In the genomic region with DNA sequence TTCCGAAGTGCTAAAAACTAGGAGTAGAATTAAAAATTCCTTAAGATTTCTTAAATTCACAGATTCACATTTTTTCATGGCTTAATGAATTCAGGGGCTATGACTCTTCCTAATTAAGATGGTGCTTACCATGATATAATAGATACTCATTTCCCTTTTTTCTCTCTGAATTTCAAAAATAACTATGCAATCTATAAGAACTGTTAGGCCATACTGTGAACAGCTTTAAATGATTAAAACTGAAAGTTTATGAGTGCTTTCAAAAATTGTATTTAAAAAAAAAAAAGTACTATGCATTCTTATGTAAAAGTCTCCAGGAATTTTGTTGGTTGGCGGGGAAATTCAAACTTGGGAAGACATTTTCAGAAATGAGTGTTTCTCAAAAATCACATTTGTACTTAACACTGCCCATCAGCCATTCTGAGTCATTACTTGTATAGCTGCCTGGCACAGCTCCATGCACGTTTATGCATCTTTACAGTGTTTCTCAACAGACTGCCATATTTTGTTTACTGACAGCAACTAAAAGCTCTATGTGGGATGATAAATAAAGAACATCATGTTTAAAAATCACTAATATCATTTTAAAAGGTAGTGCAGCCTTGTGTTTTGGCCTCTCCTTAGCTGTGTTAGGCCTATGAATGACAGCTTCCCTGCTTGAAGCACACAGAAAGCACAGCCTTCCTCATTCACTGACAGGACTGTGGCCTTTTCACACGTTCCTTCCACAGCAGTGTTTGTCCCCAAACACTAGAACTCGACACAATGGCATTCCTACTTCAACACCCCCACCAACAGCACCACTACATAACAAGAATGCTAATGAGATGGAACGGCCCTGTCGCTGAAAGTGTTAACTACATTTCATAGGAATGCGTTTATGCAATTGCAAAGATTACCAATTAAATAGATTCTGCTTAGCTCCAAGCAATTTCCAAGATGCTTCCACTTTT, we compare ENCODE assay signal across 14 cellular contexts.
DNase-seq lines count a peak whose midpoint lies in the region; FAIRE-seq and TF ChIP-seq lines count a peak whose summit lies in the region.
"Had no signal": no experiment of that assay in that cellular context is flagged by ENCODE, and none has a peak within 500 bp of the region (broad histone marks: within the 10 kb centered on the region; RNA-seq: fewer than 3 reads in every experiment).

No MANE protein-coding gene starts in this region.

- H3K9ac ChIP-seq in neuronal stem cell (ENCODE audit: low read depth, low read length, poor library complexity) = no peak overlapping the region

- no peaks in the 10 kb centered on the region for H3K27me3 ChIP-seq in neuronal stem cell (ENCODE audit: control insufficient read depth in 3 of 3, insufficient read depth in 3 of 3, low read depth in 1 of 3, low read length in 3 of 3)

- no peak overlapping the region for H3K18ac ChIP-seq in neuronal stem cell (ENCODE audit: low read length)

- no peak overlapping the region for H3K4ac ChIP-seq in neuronal stem cell (ENCODE audit: low read length)

- H3K4me1 ChIP-seq in neuronal stem cell (ENCODE audit: control insufficient read depth in 2 of 2, insufficient read depth in 1 of 2, low read depth in 1 of 2, low read length in 2 of 2) = peaks cover 4 to 53% of the 10 kb centered on the region in 2 donors

- H3K36me3 Mint-ChIP-seq in endothelial cell (ENCODE audit: low read depth, unreplicated experiment) (no peaks in the 10 kb centered on the region), immature natural killer cell (no peaks in the 10 kb centered on the region)

- FAIRE-seq in frontal cortex (lab: Jason Lieb, UNC) = no peak

- H2AFZ ChIP-seq in neuronal stem cell (ENCODE audit: low read length) = peak overlapping the region; percentile 21

- TF ChIP-seq CTCF in endothelial cell (IDR thresholded peaks at IDR 0.05; ENCODE audit: unreplicated experiment) = no peak

- H3K4me1 Mint-ChIP-seq in endothelial cell (ENCODE audit: unreplicated experiment) (peaks cover 5% of the 10 kb centered on the region), immature natural killer cell (no peaks in the 10 kb centered on the region)
- H3K4me1 Mint-ChIP-seq: T-helper 17 cell had no signal

- H2BK5ac ChIP-seq in neuronal stem cell (ENCODE audit: low read length) = no peak overlapping the region

- peak overlapping the region in 1 of 2 donors; percentile 3 for H3K4me3 ChIP-seq in neuronal stem cell (ENCODE audit: low read length in 2 of 2)
- H3K4me3 ChIP-seq: coronary artery had no signal

- H3K4me3 Mint-ChIP-seq in endothelial cell (ENCODE audit: unreplicated experiment) = no peak overlapping the region
- H3K4me3 Mint-ChIP-seq in immature natural killer cell = no peak overlapping the region
- H3K4me3 Mint-ChIP-seq: T-helper 17 cell had no signal

- no peaks in the 10 kb centered on the region for H3K36me3 ChIP-seq in neuronal stem cell (replicated peaks in 1 of 2; ENCODE audit: control insufficient read depth in 2 of 2, insufficient read depth in 2 of 2, low read length in 2 of 2)

- peak overlapping the region; percentile 72 for H3K27ac ChIP-seq in neuronal stem cell (replicated peaks; ENCODE audit: low read length)
- H3K27ac ChIP-seq: coronary artery had no signal

- no peaks in the 10 kb centered on the region for H3K9me3 Mint-ChIP-seq in endothelial cell (ENCODE audit: unreplicated experiment)
- peaks cover 0 to 2% (median 0%) of the 10 kb centered on the region in 6 donors for H3K9me3 Mint-ChIP-seq in immature natural killer cell

- no peak overlapping the region for H3K14ac ChIP-seq in neuronal stem cell (ENCODE audit: low read length)

- H3K23ac ChIP-seq in neuronal stem cell (ENCODE audit: low read depth, low read length, poor library complexity) = no peak overlapping the region

- no peaks in the 10 kb centered on the region for H3K9me3 ChIP-seq in neuronal stem cell (replicated peaks in 1 of 2; ENCODE audit: control insufficient read depth in 2 of 2, insufficient read depth in 1 of 2, low read depth in 1 of 2, low read length in 2 of 2)

- no peak overlapping the region for H4K91ac ChIP-seq in neuronal stem cell (ENCODE audit: low read depth, low read length, poor library complexity)

- no peak overlapping the region for H4K8ac ChIP-seq in neuronal stem cell (ENCODE audit: low read depth, low read length)

- H3K79me1 ChIP-seq in neuronal stem cell (ENCODE audit: low read depth, low read length) = no peaks in the 10 kb centered on the region

- no peak overlapping the region for H2AK5ac ChIP-seq in neuronal stem cell (ENCODE audit: low read depth, low read length)

- WGBS in neuronal stem cell (ENCODE audit: extremely low coverage in 2 of 2, insufficient read length in 2 of 2, insufficient replicate concordance in 1 of 2), 2 donors = no CpG with 5 or more reads among the region's 8 CpGs

- DNase-seq in NCI-H82 (lab: John Stamatoyannopoulos, UW) (peak; percentile 22), NCI-H82 treated with DMSO at 0.1 percent for 48 hours (lab: John Stamatoyannopoulos, UW; ENCODE audit: unreplicated experiment) (no peak), NCI-H69 (lab: John Stamatoyannopoulos, UW) (peak; percentile 81), endothelial cell (ENCODE audit: low spot score) (no peak), neuronal stem cell (ENCODE audit: low spot score) (peak; percentile 80), frontal cortex (ENCODE audit: low spot score in 2 of 2) (no peak), immature natural killer cell (no peak)
- no peak for DNase-seq in stimulated activated CD4-positive, alpha-beta T cell treated with anti-CD3 and anti-CD28 coated beads, Interleukin-15, amount 100 ng/mL, for 24 hours
- DNase-seq: activated CD4-positive, alpha-beta T cell treated with anti-CD3 and anti-CD28 coated beads, Interleukin-2, amount 50 U/mL, for 4 hours; NCI-H1417 treated with DMSO at 0.1 percent for 48 hours; nucleus accumbens; stimulated activated CD4-positive, alpha-beta T cell treated with anti-CD3 and anti-CD28 coated beads, Interleukin-12 subunit alpha, Interleukin-12 subunit beta, amount 100 ng/mL, for 4 hours; T-helper 17 cell had no signal

- peak overlapping the region; percentile 75 for H3K27ac Mint-ChIP-seq in endothelial cell (ENCODE audit: unreplicated experiment)
- no peak overlapping the region for H3K27ac Mint-ChIP-seq in immature natural killer cell
- H3K27ac Mint-ChIP-seq: T-helper 17 cell had no signal

- peak overlapping the region; percentile 18 for H3K4me2 ChIP-seq in neuronal stem cell (ENCODE audit: insufficient read depth, low read length, poor library complexity, severe bottlenecking)

- H2BK12ac ChIP-seq in neuronal stem cell (ENCODE audit: low read length) = no peak overlapping the region

- H3K27me3 Mint-ChIP-seq in endothelial cell (ENCODE audit: unreplicated experiment) = no peaks in the 10 kb centered on the region
- H3K27me3 Mint-ChIP-seq in immature natural killer cell (ENCODE audit: low read depth in 3 of 3) = no peaks in the 10 kb centered on the region
- H3K27me3 Mint-ChIP-seq: T-helper 17 cell had no signal

- no peak overlapping the region for H2BK120ac ChIP-seq in neuronal stem cell (ENCODE audit: low read depth, low read length)

- no peak overlapping the region for H2BK15ac ChIP-seq in neuronal stem cell (ENCODE audit: low read length)

Comparison
In these comparisons a context has a peak if more than half of its experiments do, and no peak if none do; other contexts are left out.
1. DNase-seq: peak in NCI-H82 (single experiment), NCI-H69 (single experiment) and neuronal stem cell (single experiment); none in NCI-H82 treated with DMSO at 0.1 percent for 48 hours (single experiment), endothelial cell (single experiment), stimulated activated CD4-positive, alpha-beta T cell treated with anti-CD3 and anti-CD28 coated beads, Interleukin-15, amount 100 ng/mL, for 24 hours (single experiment), frontal cortex (0 of 2) and immature natural killer cell (0 of 3).